8 cellular contexts compared by ENCODE assay signal in genomic region chr17:57935833-57936807, GRCh38. TPM values are rescaled to one million over a fixed set of nuclear protein-coding genes. Genes with fewer than 3 reads are reported as not detected.
DNase-seq lines count a peak whose midpoint lies in the region; ATAC-seq and TF ChIP-seq lines count a peak whose summit lies in the region.

No MANE protein-coding gene starts in this region.

- no peaks in the 10 kb centered on the region for H3K9me3 Mint-ChIP-seq in neural crest cell
- H3K9me3 Mint-ChIP-seq in activated T-helper 2 cell treated with anti-CD3 and anti-CD28 coated beads, Interferon-gamma antibody, Interleukin-2, Interleukin-4, amounts not matched to agents 10 μg/mL and 5 μg/mL and 100 μg/mL, durations not matched to agents 14 hours and 24 hours and 36 hours = no peaks in the 10 kb centered on the region

- H3K27me3 Mint-ChIP-seq in neural crest cell (ENCODE audit: low read depth) = peaks cover 4% of the 10 kb centered on the region
- H3K27me3 Mint-ChIP-seq in activated T-helper 2 cell treated with anti-CD3 and anti-CD28 coated beads, Interferon-gamma antibody, Interleukin-2, Interleukin-4, amounts not matched to agents 10 μg/mL and 5 μg/mL and 100 μg/mL, durations not matched to agents 14 hours and 24 hours and 36 hours (ENCODE audit: low read depth) = peaks cover 5% of the 10 kb centered on the region

- H3K4me3 Mint-ChIP-seq in neural crest cell = peak overlapping the region; percentile 87
- H3K4me3 Mint-ChIP-seq in activated T-helper 2 cell treated with anti-CD3 and anti-CD28 coated beads, Interferon-gamma antibody, Interleukin-2, Interleukin-4, amounts not matched to agents 10 μg/mL and 5 μg/mL and 100 μg/mL, durations not matched to agents 14 hours and 24 hours and 36 hours (ENCODE audit: low read depth) = no peak overlapping the region

- H3K36me3 ChIP-seq in Peyer's patch = no peaks in the 10 kb centered on the region

- TF ChIP-seq POLR2A in Peyer's patch (IDR thresholded peaks at IDR 0.05) = no peak

- H3K4me1 ChIP-seq in Peyer's patch = peaks cover 0 to 58% (median 4%) of the 10 kb centered on the region in 4 donors

- no peak overlapping the region for H3K4me3 ChIP-seq in Peyer's patch

- ATAC-seq in HG02678 (IDR thresholded peaks at IDR 0.05; ENCODE audit: unreplicated experiment) (no peak), GM18868 (IDR thresholded peaks at IDR 0.05; ENCODE audit: unreplicated experiment) (no peak)

- H3K27ac ChIP-seq in Peyer's patch = peak overlapping the region; percentile 35 to 96 (median 73)

- peaks cover 3% of the 10 kb centered on the region for H3K36me3 Mint-ChIP-seq in neural crest cell (ENCODE audit: low read depth)
- H3K36me3 Mint-ChIP-seq in activated T-helper 2 cell treated with anti-CD3 and anti-CD28 coated beads, Interferon-gamma antibody, Interleukin-2, Interleukin-4, amounts not matched to agents 10 μg/mL and 5 μg/mL and 100 μg/mL, durations not matched to agents 14 hours and 24 hours and 36 hours (ENCODE audit: low read depth) = no peaks in the 10 kb centered on the region

- H3K27ac Mint-ChIP-seq in neural crest cell (ENCODE audit: unreplicated experiment) = peak overlapping the region; percentile 99
- H3K27ac Mint-ChIP-seq in activated T-helper 2 cell treated with anti-CD3 and anti-CD28 coated beads, Interferon-gamma antibody, Interleukin-2, Interleukin-4, amounts not matched to agents 10 μg/mL and 5 μg/mL and 100 μg/mL, durations not matched to agents 14 hours and 24 hours and 36 hours = no peak overlapping the region

- DNase-seq in AG08396 (ENCODE audit: low spot score) = peak; percentile 69
- no peak for DNase-seq in Peyer's patch
- DNase-seq in fibroblast of gingiva (ENCODE audit: low read depth) = peak; percentile 79
- peak; percentile 61 for DNase-seq in neural crest cell (ENCODE audit: low read depth, low spot score)
- no peak for DNase-seq in activated T-helper 2 cell treated with anti-CD3 and anti-CD28 coated beads, Interferon-gamma antibody, Interleukin-2, Interleukin-4, amounts not matched to agents 10 μg/mL and 5 μg/mL and 100 μg/mL, durations not matched to agents 14 hours and 24 hours and 36 hours (ENCODE audit: low spot score)
- DNase-seq in SKM-1 (lab: John Stamatoyannopoulos, UW; ENCODE audit: unreplicated experiment) = no peak

- TF ChIP-seq CTCF in Peyer's patch (IDR thresholded peaks at IDR 0.05) (no peak), neural crest cell (conservative IDR thresholded peaks at IDR 0.05) (no peak)

- intact Hi-C loops in activated T-helper 2 cell treated with anti-CD3 and anti-CD28 coated beads, Interferon-gamma antibody, Interleukin-2, Interleukin-4, amounts not matched to agents 10 μg/mL and 5 μg/mL and 100 μg/mL, durations not matched to agents 14 hours and 24 hours and 36 hours (cut with micrococcal nuclease) = no loop called here

- peaks cover 73% of the 10 kb centered on the region for H3K4me1 Mint-ChIP-seq in neural crest cell
- H3K4me1 Mint-ChIP-seq in activated T-helper 2 cell treated with anti-CD3 and anti-CD28 coated beads, Interferon-gamma antibody, Interleukin-2, Interleukin-4, amounts not matched to agents 10 μg/mL and 5 μg/mL and 100 μg/mL, durations not matched to agents 14 hours and 24 hours and 36 hours (ENCODE audit: low read depth) = peaks cover 10% of the 10 kb centered on the region

- no peaks in the 10 kb centered on the region for H3K9me3 ChIP-seq in Peyer's patch

- H3K27me3 ChIP-seq in Peyer's patch = no peaks in the 10 kb centered on the region

RNA-seq across cellular contexts. Expression of gene CUEDC1, which starts 19.1 kb away (rescaled TPM):
- total RNA-seq in Peyer's patch = 10 to 100 TPM; 10.2 to 45.4 (median 19.2) TPM
- 73.7 and 86.9 TPM in 2 replicates for total RNA-seq in neural crest cell
- total RNA-seq in activated T-helper 2 cell treated with anti-CD3 and anti-CD28 coated beads, Interferon-gamma antibody, Interleukin-2, Interleukin-4, amounts not matched to agents 10 μg/mL and 5 μg/mL and 100 μg/mL, durations not matched to agents 14 hours and 24 hours and 36 hours = 0.30 and 0.34 TPM in 2 replicates

RNA-seq across cellular contexts. Expression of gene VEZF1, which starts 51.9 kb away (rescaled TPM):
- 10 to 100 TPM; 29.7 to 49.3 (median 39.5) TPM for total RNA-seq in Peyer's patch
- 139 and 142 TPM in 2 replicates for total RNA-seq in neural crest cell
- 37.1 and 38.7 TPM in 2 replicates for total RNA-seq in activated T-helper 2 cell treated with anti-CD3 and anti-CD28 coated beads, Interferon-gamma antibody, Interleukin-2, Interleukin-4, amounts not matched to agents 10 μg/mL and 5 μg/mL and 100 μg/mL, durations not matched to agents 14 hours and 24 hours and 36 hours

Comparison
In these comparisons a context has a peak if more than half of its experiments do, and no peak if none do; other contexts are left out.
1. DNase-seq: peak in AG08396 (single experiment), fibroblast of gingiva (single experiment) and neural crest cell (single experiment); none in Peyer's patch (0 of 3), activated T-helper 2 cell treated with anti-CD3 and anti-CD28 coated beads, Interferon-gamma antibody, Interleukin-2, Interleukin-4, amounts not matched to agents 10 μg/mL and 5 μg/mL and 100 μg/mL, durations not matched to agents 14 hours and 24 hours and 36 hours (single experiment) and SKM-1 (single experiment).